ENCODE assay signal across 16 cellular contexts in the genomic region with DNA sequence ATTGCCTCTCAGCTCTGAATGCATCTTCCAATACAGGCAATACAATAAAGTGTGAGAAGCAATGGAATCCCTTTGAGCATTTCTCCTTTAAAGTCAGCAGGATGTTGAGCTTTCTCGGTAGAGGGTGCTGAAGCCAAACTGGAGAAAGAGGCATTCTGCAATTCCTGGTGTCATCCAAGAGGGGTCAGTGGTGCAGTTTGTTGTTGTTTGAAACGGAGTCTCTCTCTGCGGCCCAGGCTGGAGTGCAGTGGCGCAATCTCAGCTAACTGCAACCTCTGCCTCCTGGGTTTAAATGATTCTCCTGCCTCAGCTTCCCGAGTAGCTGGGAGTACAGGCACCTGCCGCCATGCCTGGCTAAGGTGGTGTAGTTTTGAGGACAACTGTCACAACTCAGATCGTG.
A peak's percentile ranks its signal among the peaks of the same experiment; 100 is the strongest.
DNase-seq lines count a peak whose midpoint lies in the region; ATAC-seq and TF ChIP-seq lines count a peak whose summit lies in the region.
"Had no signal": no experiment of that assay in that cellular context is flagged by ENCODE, and none has a peak within 500 bp of the region (broad histone marks: within the 10 kb centered on the region; RNA-seq: fewer than 3 reads in every experiment).

No MANE protein-coding gene starts in this region.

- no peaks in the 10 kb centered on the region for H3K36me3 Mint-ChIP-seq in endodermal cell (ENCODE audit: low read depth)

- no peaks in the 10 kb centered on the region for H3K4me1 ChIP-seq in endodermal cell (ENCODE audit: control insufficient read depth, insufficient read depth, low read length)
- H3K4me1 ChIP-seq in upper lobe of right lung = no peaks in the 10 kb centered on the region
- H3K4me1 ChIP-seq: ascending aorta, uterus had no signal

- intact Hi-C loops in upper lobe of right lung (cut with DNase I) (no loop called here), Right ventricle myocardium inferior (cut with DNase I) (no loop called here)

- H3K27me3 Mint-ChIP-seq in endodermal cell (ENCODE audit: insufficient read depth) = no peaks in the 10 kb centered on the region
- H3K27me3 Mint-ChIP-seq: activated CD4-positive, alpha-beta T cell treated with anti-CD3 and anti-CD28 coated beads for 36 hours had no signal

- H3K9me3 ChIP-seq in endodermal cell (ENCODE audit: control insufficient read depth, low read length) = peaks cover 23% of the 10 kb centered on the region
- H3K9me3 ChIP-seq in upper lobe of right lung = peaks cover 11% of the 10 kb centered on the region

- DNase-seq in NOMO-1 (lab: John Stamatoyannopoulos, UW; ENCODE audit: unreplicated experiment in 2 of 2) = peak; percentile 34 to 44
- DNase-seq in NOMO-1 treated with dmso at 0.1 percent for 144 hours (lab: John Stamatoyannopoulos, UW; ENCODE audit: unreplicated experiment) = no peak
- DNase-seq in NCI-H460 (ENCODE audit: extremely low read depth, low read depth) = peak; percentile 4
- peak; percentile 81 for DNase-seq in endodermal cell
- DNase-seq in upper lobe of right lung = no peak
- no peak for DNase-seq in Ammon's horn (ENCODE audit: low spot score)
- no peak for DNase-seq in NCI-H524 treated with DMSO at 0.1 percent for 48 hours (lab: John Stamatoyannopoulos, UW)
- no peak for DNase-seq in Right ventricle myocardium inferior (ENCODE audit: missing footprints)
- DNase-seq: activated CD4-positive, alpha-beta T cell treated with anti-CD3 and anti-CD28 coated beads for 36 hours; NCI-H1048; NK-92 treated with Interleukin-12 subunit alpha and Interleukin-12 subunit beta, amount 100 ng/mL, for 24 hours; stimulated activated naive CD8-positive, alpha-beta T cell treated with anti-CD3 and anti-CD28 coated beads, Interleukin-15, Interleukin-2, amounts not matched to agents 100 U/mL and 50 U/mL, for 24 hours; T-helper 9 cell; uterus had no signal

- H3K36me3 ChIP-seq in endodermal cell (ENCODE audit: control insufficient read depth, insufficient read depth, low read length) = no peaks in the 10 kb centered on the region
- H3K36me3 ChIP-seq in upper lobe of right lung = no peaks in the 10 kb centered on the region
- H3K36me3 ChIP-seq: ascending aorta, uterus had no signal

- no peak overlapping the region for H3K27ac Mint-ChIP-seq in endodermal cell
- H3K27ac Mint-ChIP-seq: activated CD4-positive, alpha-beta T cell treated with anti-CD3 and anti-CD28 coated beads for 36 hours; nephron had no signal

- no peak overlapping the region for H3K27ac ChIP-seq in endodermal cell (ENCODE audit: low read depth, low read length)
- H3K27ac ChIP-seq in upper lobe of right lung = no peak overlapping the region
- H3K27ac ChIP-seq: ascending aorta, uterus had no signal

- H3K4me3 ChIP-seq in endodermal cell (ENCODE audit: low read length) (no peak overlapping the region), upper lobe of right lung (no peak overlapping the region)
- H3K4me3 ChIP-seq: ascending aorta, uterus had no signal

- TF ChIP-seq CTCF in endodermal cell (conservative IDR thresholded peaks at IDR 0.05) = peak; percentile 90
- TF ChIP-seq CTCF in upper lobe of right lung (IDR thresholded peaks at IDR 0.05) = no peak

- ATAC-seq in upper lobe of right lung (peak; percentile 28), Right ventricle myocardium inferior (no peak)
- ATAC-seq: activated CD4-positive, alpha-beta T cell treated with anti-CD3 and anti-CD28 coated beads for 36 hours; stimulated activated naive CD8-positive, alpha-beta T cell treated with anti-CD3 and anti-CD28 coated beads, Interleukin-15, Interleukin-2, amounts not matched to agents 100 U/mL and 50 U/mL, for 24 hours had no signal

- no peaks in the 10 kb centered on the region for H3K27me3 ChIP-seq in endodermal cell (ENCODE audit: control insufficient read depth, insufficient read depth, low read length, poor library complexity, severe bottlenecking)
- H3K27me3 ChIP-seq in upper lobe of right lung = no peaks in the 10 kb centered on the region
- H3K27me3 ChIP-seq: ascending aorta, uterus had no signal

- 62 to 66% methylated on average over 5 to 7 of the region's 7 CpGs for WGBS in endodermal cell (ENCODE audit: insufficient coverage in 1 of 2, insufficient read length in 1 of 2), 2 experiments

- no peak overlapping the region for H3K4me3 Mint-ChIP-seq in endodermal cell
- H3K4me3 Mint-ChIP-seq: activated CD4-positive, alpha-beta T cell treated with anti-CD3 and anti-CD28 coated beads for 36 hours; nephron had no signal

- H3K9ac ChIP-seq in endodermal cell (ENCODE audit: extremely low read depth, low read length, poor library complexity, severe bottlenecking) = no peak overlapping the region

- peaks cover 15% of the 10 kb centered on the region for H3K9me3 Mint-ChIP-seq in endodermal cell

- H3K4me1 Mint-ChIP-seq in endodermal cell = no peaks in the 10 kb centered on the region
- H3K4me1 Mint-ChIP-seq: activated CD4-positive, alpha-beta T cell treated with anti-CD3 and anti-CD28 coated beads for 36 hours; nephron had no signal

Comparison
In these comparisons a context has a peak if more than half of its experiments do, and no peak if none do; other contexts are left out.
1. DNase-seq: peak in NOMO-1 (2 of 2), NCI-H460 (single experiment) and endodermal cell (single experiment); none in NOMO-1 treated with dmso at 0.1 percent for 144 hours (single experiment), upper lobe of right lung (single experiment), Ammon's horn (single experiment), NCI-H524 treated with DMSO at 0.1 percent for 48 hours (single experiment) and Right ventricle myocardium inferior (single experiment).